16 cellular contexts compared by ENCODE assay signal in the genomic region with DNA sequence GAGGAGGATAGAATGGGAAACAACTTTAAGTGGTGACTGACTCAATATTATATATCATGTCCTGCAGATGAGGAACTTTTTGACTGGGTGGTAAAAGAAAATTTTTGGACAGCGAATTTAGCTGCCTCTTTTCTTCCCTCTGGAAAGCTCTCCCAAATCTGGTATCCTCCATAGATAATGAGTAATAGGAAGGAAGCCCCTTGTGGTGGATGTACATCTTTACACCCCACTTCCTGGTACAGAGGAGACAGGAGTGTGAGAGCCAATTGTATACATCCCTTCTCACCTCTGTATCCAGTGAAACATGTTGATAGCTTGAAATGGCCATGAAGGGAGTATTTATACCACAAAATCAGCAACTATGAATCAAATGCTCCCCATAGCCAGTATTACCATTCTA. TPM values are rescaled to one million over a fixed set of nuclear protein-coding genes. Genes with fewer than 3 reads are reported as not detected.
DNase-seq lines count a peak whose midpoint lies in the region; ATAC-seq and TF ChIP-seq lines count a peak whose summit lies in the region.
"Had no signal": no experiment of that assay in that cellular context is flagged by ENCODE, and none has a peak within 500 bp of the region (broad histone marks: within the 10 kb centered on the region; RNA-seq: fewer than 3 reads in every experiment).

No MANE protein-coding gene starts in this region.

- ATAC-seq in DND-41 (ENCODE audit: insufficient read depth, low read depth) (peak; percentile 61; the same call in 1 of the 3 replicates), GM23338 (peak; percentile 80), GM21360 (IDR thresholded peaks at IDR 0.05; ENCODE audit: unreplicated experiment) (no peak)
- ATAC-seq: heart left ventricle, left cardiac atrium had no signal

- H3K9me2 ChIP-seq in GM23338 (ENCODE audit: insufficient read depth): no peaks in the 10 kb centered on the region

- H3K4me2 ChIP-seq in DND-41 (ENCODE audit: insufficient read depth, low read length): no peak overlapping the region
- no peak overlapping the region for H3K4me2 ChIP-seq in GM23338

- DNase-seq in DND-41 (no peak), GM23338 (ENCODE audit: low spot score) (peak; percentile 36), RKO (ENCODE audit: low spot score) (peak; percentile 38), kidney tubule cell (ENCODE audit: low spot score) (peak; percentile 34), NCI-H2196 treated with DMSO at 0.1 percent for 48 hours (lab: John Stamatoyannopoulos, UW; ENCODE audit: unreplicated experiment) (no peak), prostate gland (ENCODE audit: low spot score) (no peak)
- DNase-seq: activated CD4-positive, alpha-beta T cell treated with anti-CD3 and anti-CD28 coated beads, Interleukin-2, amount 50 U/mL, for 48 hours; CD4-positive, alpha-beta T cell; heart left ventricle; left cardiac atrium; MG63; sigmoid colon; stomach; T-helper 9 cell had no signal

- no peaks in the 10 kb centered on the region for H3K27me3 Mint-ChIP-seq in GM23338 (ENCODE audit: insufficient read depth, low read depth, poor library complexity)

- TF ChIP-seq CTCF in DND-41 (IDR thresholded peaks at IDR 0.05; ENCODE audit: borderline replicate concordance, extremely low read depth, low read length, poor library complexity, severe bottlenecking): no peak
- TF ChIP-seq CTCF in GM23338 (conservative IDR thresholded peaks at IDR 0.05; ENCODE audit: low read depth in 2 of 2): peak; percentile 16 to 48; a peak in 2 of 4 replicates
- TF ChIP-seq CTCF in prostate gland (IDR thresholded peaks at IDR 0.05): no peak

- TF ChIP-seq POLR2A in prostate gland (IDR thresholded peaks at IDR 0.05): no peak

- H3K4me1 Mint-ChIP-seq in GM23338: peaks cover 8% of the 10 kb centered on the region; the same call in 2 of the 3 replicates

- H3K4me1 ChIP-seq in DND-41 (ENCODE audit: insufficient read depth, low read length) (no peaks in the 10 kb centered on the region), GM23338 (ENCODE audit: insufficient read depth) (no peaks in the 10 kb centered on the region; the same call in 1 of the 2 replicates), prostate gland (replicated peaks) (no peaks in the 10 kb centered on the region)
- H3K4me1 ChIP-seq: heart left ventricle, sigmoid colon, stomach had no signal

- H3K36me3 ChIP-seq in DND-41 (ENCODE audit: insufficient read depth, low read length): no peaks in the 10 kb centered on the region
- no peaks in the 10 kb centered on the region for H3K36me3 ChIP-seq in GM23338 (ENCODE audit: insufficient read depth)
- no peaks in the 10 kb centered on the region for H3K36me3 ChIP-seq in prostate gland
- H3K36me3 ChIP-seq: heart left ventricle, MG63, sigmoid colon, stomach had no signal

- no peaks in the 10 kb centered on the region for H3K9me3 ChIP-seq in DND-41 (ENCODE audit: insufficient read depth, low read length, severe bottlenecking)
- H3K9me3 ChIP-seq in prostate gland: no peaks in the 10 kb centered on the region
- H3K9me3 ChIP-seq: heart left ventricle, MG63, sigmoid colon, stomach had no signal

- no peak overlapping the region for H3K27ac ChIP-seq in DND-41 (ENCODE audit: low read length)
- H3K27ac ChIP-seq in GM23338 (ENCODE audit: low read depth): no peak overlapping the region
- H3K27ac ChIP-seq in prostate gland: no peak overlapping the region
- H3K27ac ChIP-seq: heart left ventricle, HL-60, sigmoid colon, stomach had no signal

- 83% methylated on average over 1 of the region's 1 CpG for WGBS in prostate gland

- intact Hi-C loops in prostate gland (cut with DNase I): no loop called here

- no peaks in the 10 kb centered on the region for H3K79me2 ChIP-seq in DND-41 (ENCODE audit: insufficient read depth, low read length)
- no peaks in the 10 kb centered on the region for H3K79me2 ChIP-seq in GM23338 (replicated peaks; ENCODE audit: insufficient read depth)

- no peaks in the 10 kb centered on the region for H3K36me3 Mint-ChIP-seq in GM23338 (ENCODE audit: low read depth)

- H3K4me3 Mint-ChIP-seq in GM23338: no peak overlapping the region
- H3K4me3 Mint-ChIP-seq: CD4-positive, alpha-beta T cell had no signal

- H3K27me3 ChIP-seq in DND-41 (ENCODE audit: insufficient read depth, low read length, poor library complexity): peaks cover 5% of the 10 kb centered on the region
- H3K27me3 ChIP-seq in GM23338 (ENCODE audit: insufficient read depth): no peaks in the 10 kb centered on the region
- H3K27me3 ChIP-seq in prostate gland (replicated peaks; ENCODE audit: insufficient read depth): no peaks in the 10 kb centered on the region
- H3K27me3 ChIP-seq: heart left ventricle, MG63, sigmoid colon, stomach had no signal

- H2AFZ ChIP-seq in DND-41 (ENCODE audit: low read depth, low read length): no peak overlapping the region
- H2AFZ ChIP-seq in GM23338: no peak overlapping the region

- H3K9ac ChIP-seq in DND-41 (ENCODE audit: low read depth, low read length): no peak overlapping the region

- H3F3A ChIP-seq in GM23338 (replicated peaks; ENCODE audit: low read depth): no peaks in the 10 kb centered on the region

- H3K9me3 Mint-ChIP-seq in GM23338: no peaks in the 10 kb centered on the region
- H3K9me3 Mint-ChIP-seq: CD4-positive, alpha-beta T cell had no signal

- H4K20me1 ChIP-seq in DND-41 (ENCODE audit: insufficient read depth, low read length) (no peaks in the 10 kb centered on the region), GM23338 (replicated peaks; ENCODE audit: insufficient read depth) (no peaks in the 10 kb centered on the region)

- H3K4me3 ChIP-seq in DND-41 (ENCODE audit: low read depth in 1 of 2, low read length in 2 of 2) (no peak overlapping the region), GM23338 (no peak overlapping the region), prostate gland (no peak overlapping the region)
- H3K4me3 ChIP-seq: heart left ventricle, MG63, sigmoid colon, stomach had no signal

- no peak overlapping the region for H3K27ac Mint-ChIP-seq in GM23338
- H3K27ac Mint-ChIP-seq: CD4-positive, alpha-beta T cell had no signal

TF ChIP-seq in GM23338, 12 proteins besides CTCF, POLR2A, EP300 and RAD21 (continues in another document):
- TF ChIP-seq NANOG (IDR thresholded peaks at IDR 0.05; ENCODE audit: borderline replicate concordance): no peak
- TF ChIP-seq STAT1 (IDR thresholded peaks at IDR 0.05; ENCODE audit: unreplicated experiment): no peak
- TF ChIP-seq POLR2AphosphoS5 (IDR thresholded peaks at IDR 0.05; ENCODE audit: low read depth): no peak
- TF ChIP-seq ZNF331 (CRISPR knock-in tag; IDR thresholded peaks at IDR 0.05; ENCODE audit: low read depth): no peak
- no peak for TF ChIP-seq ZNF114 (CRISPR knock-in tag; IDR thresholded peaks at IDR 0.05)
- no peak for TF ChIP-seq EZH2 (IDR thresholded peaks at IDR 0.05; ENCODE audit: low read depth, unreplicated experiment)
- no peak for TF ChIP-seq REST (IDR thresholded peaks at IDR 0.05; ENCODE audit: unreplicated experiment)
- no peak for TF ChIP-seq EZH2phosphoT487 (IDR thresholded peaks at IDR 0.05; ENCODE audit: unreplicated experiment)
- TF ChIP-seq, protein P1, sequence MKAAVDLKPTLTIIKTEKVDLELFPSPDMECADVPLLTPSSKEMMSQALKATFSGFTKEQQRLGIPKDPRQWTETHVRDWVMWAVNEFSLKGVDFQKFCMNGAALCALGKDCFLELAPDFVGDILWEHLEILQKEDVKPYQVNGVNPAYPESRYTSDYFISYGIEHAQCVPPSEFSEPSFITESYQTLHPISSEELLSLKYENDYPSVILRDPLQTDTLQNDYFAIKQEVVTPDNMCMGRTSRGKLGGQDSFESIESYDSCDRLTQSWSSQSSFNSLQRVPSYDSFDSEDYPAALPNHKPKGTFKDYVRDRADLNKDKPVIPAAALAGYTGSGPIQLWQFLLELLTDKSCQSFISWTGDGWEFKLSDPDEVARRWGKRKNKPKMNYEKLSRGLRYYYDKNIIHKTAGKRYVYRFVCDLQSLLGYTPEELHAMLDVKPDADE (IDR thresholded peaks at IDR 0.05): no peak
- TF ChIP-seq JUNB (IDR thresholded peaks at IDR 0.05; ENCODE audit: unreplicated experiment): no peak

RNA-seq across cellular contexts. Expression of gene TDRD3, which starts 17.2 kb away (rescaled TPM):
- 13.1 and 14.8 TPM in 2 replicates for total RNA-seq in GM23338 (2014; rRNA removed; shearing (Covaris generic))
- polyA plus RNA-seq in GM23338 (2016; fragmentation: Nextera tagmentation; extraction: Ambion mirVana): 10.6 and 13.3 TPM in 2 replicates
- total RNA-seq in prostate gland: 10 to 100 TPM; 14.6 to 14.7 TPM

Comparison
In these comparisons a context has a peak if more than half of its experiments do, and no peak if none do; other contexts are left out.
1. DNase-seq: peak in GM23338 (single experiment), RKO (single experiment) and kidney tubule cell (single experiment); none in DND-41 (single experiment), NCI-H2196 treated with DMSO at 0.1 percent for 48 hours (single experiment) and prostate gland (single experiment).
2. CTCF ChIP-seq: peak in GM23338 (2 of 2); none in DND-41 (single experiment) and prostate gland (0 of 4).